18 cellular contexts compared by ENCODE assay signal in the genomic region with DNA sequence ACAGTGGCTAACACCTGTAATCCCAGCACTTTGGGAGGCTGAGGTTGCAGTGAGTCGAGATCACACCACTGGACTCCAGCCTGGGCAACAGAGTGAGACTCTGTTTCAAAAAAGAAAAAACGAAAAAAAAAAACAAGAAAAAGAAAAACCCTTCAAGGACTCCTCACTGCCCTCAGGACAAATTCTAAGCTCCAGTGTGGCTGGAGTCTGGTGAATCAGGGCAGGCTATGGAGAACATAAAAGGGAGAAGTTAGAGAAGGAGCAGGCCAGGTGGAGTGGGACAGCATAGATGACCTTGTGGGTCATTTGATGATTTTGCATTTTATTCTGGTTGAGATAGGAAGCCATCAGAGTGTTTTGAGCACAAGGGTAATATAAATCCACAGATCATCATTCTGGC. TPM values are rescaled to one million over a fixed set of nuclear protein-coding genes. Genes with fewer than 3 reads are reported as not detected.
DNase-seq lines count a peak whose midpoint lies in the region; ATAC-seq and TF ChIP-seq lines count a peak whose summit lies in the region.
"Had no signal": no experiment of that assay in that cellular context is flagged by ENCODE, and none has a peak within 500 bp of the region (broad histone marks: within the 10 kb centered on the region; RNA-seq: fewer than 3 reads in every experiment).

No MANE protein-coding gene starts in this region.

- TF ChIP-seq CTCF in gastroesophageal sphincter (IDR thresholded peaks at IDR 0.05) (no peak), gastrocnemius medialis (IDR thresholded peaks at IDR 0.05 in 4 of 5, conservative IDR thresholded peaks at IDR 0.05 in 1 of 5) (no peak), BE2C (IDR thresholded peaks at IDR 0.05; ENCODE audit: low read depth, low read length) (no peak)

- H3K4me3 ChIP-seq in adipocyte (ENCODE audit: low read length), result peak overlapping the region; percentile 13
- no peak overlapping the region for H3K4me3 ChIP-seq in gastroesophageal sphincter
- H3K4me3 ChIP-seq in gastrocnemius medialis, result no peak overlapping the region
- H3K4me3 ChIP-seq in BE2C (ENCODE audit: low read depth, low read length), result no peak overlapping the region
- H3K4me3 ChIP-seq: PC-9 had no signal

- no peaks in the 10 kb centered on the region for H3K27me3 ChIP-seq in adipocyte (replicated peaks; ENCODE audit: control insufficient read depth, insufficient read depth, low read length)
- no peaks in the 10 kb centered on the region for H3K27me3 ChIP-seq in gastroesophageal sphincter
- H3K27me3 ChIP-seq in gastrocnemius medialis, result no peaks in the 10 kb centered on the region
- no peaks in the 10 kb centered on the region for H3K27me3 ChIP-seq in BE2C

- H3K9ac ChIP-seq in adipocyte (ENCODE audit: low read length), result peak overlapping the region; percentile 67
- H3K9ac ChIP-seq: KMS-11 had no signal

- peak overlapping the region; percentile 45 to 85 (median 72) for H3K27ac ChIP-seq in gastroesophageal sphincter
- peak overlapping the region; percentile 27 to 57 (median 52) for H3K27ac ChIP-seq in gastrocnemius medialis
- H3K27ac ChIP-seq: KMS-11, PC-9 had no signal

- H3K36me3 ChIP-seq in adipocyte (ENCODE audit: control insufficient read depth, insufficient read depth, low read length, severe bottlenecking), result no peaks in the 10 kb centered on the region
- H3K36me3 ChIP-seq in gastroesophageal sphincter, result no peaks in the 10 kb centered on the region
- H3K36me3 ChIP-seq in gastrocnemius medialis, result no peaks in the 10 kb centered on the region
- H3K36me3 ChIP-seq in BE2C, result no peaks in the 10 kb centered on the region

- intact Hi-C loops in gastrocnemius medialis (cut with DNase I; ENCODE audit: low total_unique reads), result no loop called here

- TF ChIP-seq EP300 in gastroesophageal sphincter (IDR thresholded peaks at IDR 0.05), result no peak

- DNase-seq in ELR (ENCODE audit: low read depth) (peak; percentile 54), adipocyte (ENCODE audit: low read depth) (no peak), gastrocnemius medialis (no peak), ureter (ENCODE audit: low spot score) (no peak), BE2C (no peak), KG1 (lab: John Stamatoyannopoulos, UW) (no peak)
- DNase-seq: activated CD8-positive, alpha-beta T cell treated with anti-CD3 and anti-CD28 coated beads for 36 hours; activated naive CD4-positive, alpha-beta T cell; DMS153; effector memory CD4-positive, alpha-beta T cell; head of caudate nucleus; NCI-H187 treated with DMSO at 0.1 percent for 48 hours; PC-9; right cardiac atrium; T1000 had no signal

- 75% methylated on average over 1 of the region's 2 CpGs; no CpG with 5 or more reads in 1 of the 2 donors for WGBS in gastroesophageal sphincter (ENCODE audit: low coverage in 1 of 2), 2 donors

- H3K9me3 ChIP-seq in adipocyte (ENCODE audit: control insufficient read depth, low read length), result no peaks in the 10 kb centered on the region
- H3K9me3 ChIP-seq in gastroesophageal sphincter, result no peaks in the 10 kb centered on the region
- no peaks in the 10 kb centered on the region for H3K9me3 ChIP-seq in gastrocnemius medialis
- no peaks in the 10 kb centered on the region for H3K9me3 ChIP-seq in BE2C

- no peak for TF ChIP-seq POLR2A in gastroesophageal sphincter (IDR thresholded peaks at IDR 0.05)
- TF ChIP-seq POLR2A in gastrocnemius medialis (IDR thresholded peaks at IDR 0.05), result no peak

- ATAC-seq in gastroesophageal sphincter, result no peak
- ATAC-seq in gastrocnemius medialis, result no peak
- ATAC-seq in GM18858 (IDR thresholded peaks at IDR 0.05; ENCODE audit: unreplicated experiment), result no peak
- ATAC-seq: activated CD8-positive, alpha-beta T cell treated with anti-CD3 and anti-CD28 coated beads for 36 hours had no signal

- peaks cover 55% of the 10 kb centered on the region for H3K4me1 ChIP-seq in adipocyte (ENCODE audit: control insufficient read depth, insufficient read depth, low read length)
- H3K4me1 ChIP-seq in gastroesophageal sphincter, result peaks cover 0 to 23% (median 5%) of the 10 kb centered on the region in 3 donors
- H3K4me1 ChIP-seq in gastrocnemius medialis, result no peaks in the 10 kb centered on the region
- H3K4me1 ChIP-seq in BE2C, result no peaks in the 10 kb centered on the region

- in situ Hi-C loops in gastrocnemius medialis (cut with MboI; ENCODE audit: low sequenced_read_pairs in 4 of 4), result no loop called here

RNA-seq across cellular contexts. Expression of a gene that starts 12.5 kb away (rescaled TPM):
- total RNA-seq in gastroesophageal sphincter (100 to 1,000 TPM in 2 of 4 donors, 10 to 100 TPM in 2; 60.7 to 194 (median 102) TPM), gastrocnemius medialis (10 to 100 TPM; 29.2 to 57.3 (median 43.2) TPM), ureter (47.8 TPM)
- 10.7 TPM for polyA plus RNA-seq in BE2C (2012; ENCODE audit: insufficient read depth, insufficient read length, low read depth)

RNA-seq across cellular contexts. Expression of a gene that starts 51.4 kb away (rescaled TPM):
- 10 to 100 TPM; 27.6 to 41.1 (median 32.3) TPM for total RNA-seq in gastroesophageal sphincter
- 10 to 100 TPM; 60.2 to 91.0 (median 79.7) TPM for total RNA-seq in gastrocnemius medialis
- total RNA-seq in ureter, result 49.7 TPM
- polyA plus RNA-seq in BE2C (2012; ENCODE audit: insufficient read depth, insufficient read length, low read depth), result 7.3 TPM
